ENCODE assay signal across 28 cellular contexts in genomic region chr1:63023637-63024036, GRCh38.
"Had no signal": no experiment of that assay in that cellular context is flagged by ENCODE, and none has a peak within 500 bp of the region (broad histone marks: within the 10 kb centered on the region; RNA-seq: fewer than 3 reads in every experiment).

No MANE protein-coding gene starts in this region.

- H3K79me2 ChIP-seq: parathyroid adenoma had no signal

- H3K9me3 Mint-ChIP-seq: natural killer cell treated with Interleukin-12 subunit alpha and Interleukin-12 subunit beta and Interleukin-15 and Interleukin-18, amount 100 ng/mL, for 72 hours; stimulated activated effector memory CD8-positive, alpha-beta T cell treated with anti-CD3 and anti-CD28 coated beads, Interleukin-12 subunit alpha, Interleukin-12 subunit beta, amount 100 ng/mL, for 72 hours; stimulated activated naive CD8-positive, alpha-beta T cell treated with anti-CD3 and anti-CD28 coated beads, Interleukin-15, Interleukin-2, amounts not matched to agents 100 ng/mL and 50 ng/mL, for 24 hours had no signal

- ATAC-seq: natural killer cell treated with Interleukin-12 subunit alpha and Interleukin-12 subunit beta and Interleukin-15 and Interleukin-18, amount 100 ng/mL, for 72 hours; psoas muscle; right cardiac atrium; right lobe of liver; stimulated activated effector memory CD8-positive, alpha-beta T cell treated with anti-CD3 and anti-CD28 coated beads, Interleukin-12 subunit alpha, Interleukin-12 subunit beta, amount 100 ng/mL, for 72 hours; stimulated activated naive B cell treated with anti-CD40 and anti-IgM and Interleukin-4, amounts not matched to agents 10 μg/mL and 1 μg/mL and 100 μg/mL, for 72 hours had no signal

- H3K9ac ChIP-seq: neural progenitor cell, parathyroid adenoma had no signal

- H2AFZ ChIP-seq: neural progenitor cell, parathyroid adenoma had no signal

- H3K36me3 Mint-ChIP-seq: natural killer cell treated with Interleukin-12 subunit alpha and Interleukin-12 subunit beta and Interleukin-15 and Interleukin-18, amount 100 ng/mL, for 72 hours; neural progenitor cell; stimulated activated effector memory CD8-positive, alpha-beta T cell treated with anti-CD3 and anti-CD28 coated beads, Interleukin-12 subunit alpha, Interleukin-12 subunit beta, amount 100 ng/mL, for 72 hours; stimulated activated naive B cell treated with anti-CD40 and anti-IgM and Interleukin-4, amounts not matched to agents 10 μg/mL and 1 μg/mL and 100 μg/mL, for 72 hours had no signal

- DNase-seq: occipital lobe; ovary; posterior cingulate gyrus; psoas muscle; right cardiac atrium; right lobe of liver; sigmoid colon; stimulated activated CD4-positive, alpha-beta T cell treated with anti-CD3 and anti-CD28 coated beads, Interleukin-15, amount 100 ng/mL, for 24 hours; stimulated activated CD4-positive, alpha-beta T cell treated with anti-CD3 and anti-CD28 coated beads, Interleukin-2, amount 100 ng/mL, for 24 hours; stimulated activated CD4-positive, alpha-beta T cell treated with anti-CD3 and anti-CD28 coated beads, Interleukin-2, amount 100 ng/mL, for 48 hours; stimulated activated CD4-positive, alpha-beta T cell treated with anti-CD3 and anti-CD28 coated beads, Interleukin-4, amount 100 ng/mL, for 24 hours; stimulated activated naive B cell treated with anti-CD40 and anti-IgM and Interleukin-4, amounts not matched to agents 10 μg/mL and 1 μg/mL and 100 μg/mL, for 72 hours; stimulated activated naive CD4-positive, alpha-beta T cell treated with Interleukin-2 at 50 U/mL for 16 hours; stomach; thyroid gland; trophoblast cell; upper lobe of left lung had no signal

- H3K4me3 ChIP-seq: neural progenitor cell, ovary, psoas muscle, right lobe of liver, sigmoid colon, stomach, thoracic aorta, thyroid gland, tibial nerve, upper lobe of left lung, vagina had no signal

- H3K27ac ChIP-seq: neural progenitor cell, ovary, parathyroid adenoma, psoas muscle, right lobe of liver, sigmoid colon, stomach, thoracic aorta, thyroid gland, tibial nerve, upper lobe of left lung, vagina had no signal

- H3K27ac Mint-ChIP-seq: natural killer cell treated with Interleukin-12 subunit alpha and Interleukin-12 subunit beta and Interleukin-15 and Interleukin-18, amount 100 ng/mL, for 72 hours; neural progenitor cell; progenitor cell of endocrine pancreas; stimulated activated effector memory CD8-positive, alpha-beta T cell treated with anti-CD3 and anti-CD28 coated beads, Interleukin-12 subunit alpha, Interleukin-12 subunit beta, amount 100 ng/mL, for 72 hours; stimulated activated naive B cell treated with anti-CD40 and anti-IgM and Interleukin-4, amounts not matched to agents 10 μg/mL and 1 μg/mL and 100 μg/mL, for 72 hours; stimulated activated naive CD8-positive, alpha-beta T cell treated with anti-CD3 and anti-CD28 coated beads, Interleukin-15, Interleukin-2, amounts not matched to agents 100 ng/mL and 50 ng/mL, for 24 hours had no signal

- H3K4me3 Mint-ChIP-seq: natural killer cell treated with Interleukin-12 subunit alpha and Interleukin-12 subunit beta and Interleukin-15 and Interleukin-18, amount 100 ng/mL, for 72 hours; stimulated activated effector memory CD8-positive, alpha-beta T cell treated with anti-CD3 and anti-CD28 coated beads, Interleukin-12 subunit alpha, Interleukin-12 subunit beta, amount 100 ng/mL, for 72 hours; stimulated activated naive B cell treated with anti-CD40 and anti-IgM and Interleukin-4, amounts not matched to agents 10 μg/mL and 1 μg/mL and 100 μg/mL, for 72 hours; stimulated activated naive CD8-positive, alpha-beta T cell treated with anti-CD3 and anti-CD28 coated beads, Interleukin-15, Interleukin-2, amounts not matched to agents 100 ng/mL and 50 ng/mL, for 24 hours had no signal

- H3K9me3 ChIP-seq: ovary, psoas muscle, right lobe of liver, sigmoid colon, thoracic aorta, thyroid gland, tibial nerve, upper lobe of left lung, vagina had no signal

- H3K36me3 ChIP-seq: neural progenitor cell, ovary, right lobe of liver, sigmoid colon, stomach, thoracic aorta, thyroid gland, tibial nerve, upper lobe of left lung, vagina had no signal

- H3K4me1 Mint-ChIP-seq: stimulated activated effector memory CD8-positive, alpha-beta T cell treated with anti-CD3 and anti-CD28 coated beads, Interleukin-12 subunit alpha, Interleukin-12 subunit beta, amount 100 ng/mL, for 72 hours; stimulated activated naive B cell treated with anti-CD40 and anti-IgM and Interleukin-4, amounts not matched to agents 10 μg/mL and 1 μg/mL and 100 μg/mL, for 72 hours had no signal

- H3K4me1 ChIP-seq: neural progenitor cell, parathyroid adenoma, psoas muscle, right lobe of liver, sigmoid colon, stomach, thyroid gland, tibial nerve, upper lobe of left lung, vagina had no signal

- H3K27me3 ChIP-seq: neural progenitor cell, ovary, right lobe of liver, sigmoid colon, thyroid gland, tibial nerve, upper lobe of left lung, vagina had no signal

- FAIRE-seq: small intestine, urothelium cell line had no signal

- H3K4me2 ChIP-seq: neural progenitor cell had no signal
